ENCODE assay signal across 1 cellular context in genomic region chr17:78316867-78317816, GRCh38.
TF ChIP-seq lines count a peak whose summit lies in the region.

No MANE protein-coding gene starts in this region.

TF ChIP-seq in HEK293, 187 proteins besides CTCF, POLR2A, EP300 and RAD21 (continued from another document):
- no peak for TF ChIP-seq ZNF654 (tag by site-specific recombination; IDR thresholded peaks at IDR 0.05; ENCODE audit: low read depth)
- TF ChIP-seq ZNF843 (tag by site-specific recombination; IDR thresholded peaks at IDR 0.05) = no peak
- no peak for TF ChIP-seq ZNF223 (tag by site-specific recombination; IDR thresholded peaks at IDR 0.05)
- no peak for TF ChIP-seq OVOL3 (tag by site-specific recombination; IDR thresholded peaks at IDR 0.05)
- TF ChIP-seq ZNF530 (tag by site-specific recombination; IDR thresholded peaks at IDR 0.05; ENCODE audit: low read depth) = no peak
- TF ChIP-seq, protein P1, sequence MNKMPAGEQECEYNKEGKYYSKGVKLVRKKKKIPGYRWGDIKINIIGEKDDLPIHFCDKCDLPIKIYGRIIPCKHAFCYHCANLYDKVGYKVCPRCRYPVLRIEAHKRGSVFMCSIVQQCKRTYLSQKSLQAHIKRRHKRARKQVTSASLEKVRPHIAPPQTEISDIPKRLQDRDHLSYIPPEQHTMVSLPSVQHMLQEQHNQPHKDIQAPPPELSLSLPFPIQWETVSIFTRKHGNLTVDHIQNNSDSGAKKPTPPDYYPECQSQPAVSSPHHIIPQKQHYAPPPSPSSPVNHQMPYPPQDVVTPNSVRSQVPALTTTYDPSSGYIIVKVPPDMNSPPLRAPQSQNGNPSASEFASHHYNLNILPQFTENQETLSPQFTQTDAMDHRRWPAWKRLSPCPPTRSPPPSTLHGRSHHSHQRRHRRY (tag by site-specific recombination; IDR thresholded peaks at IDR 0.05) = no peak
- peak; percentile 47; the same call in 1 of the 2 replicates for TF ChIP-seq SP2 (tag by site-specific recombination; IDR thresholded peaks at IDR 0.05)
- TF ChIP-seq ZNF112 (tag by site-specific recombination; IDR thresholded peaks at IDR 0.05) = no peak
- TF ChIP-seq, protein P2, sequence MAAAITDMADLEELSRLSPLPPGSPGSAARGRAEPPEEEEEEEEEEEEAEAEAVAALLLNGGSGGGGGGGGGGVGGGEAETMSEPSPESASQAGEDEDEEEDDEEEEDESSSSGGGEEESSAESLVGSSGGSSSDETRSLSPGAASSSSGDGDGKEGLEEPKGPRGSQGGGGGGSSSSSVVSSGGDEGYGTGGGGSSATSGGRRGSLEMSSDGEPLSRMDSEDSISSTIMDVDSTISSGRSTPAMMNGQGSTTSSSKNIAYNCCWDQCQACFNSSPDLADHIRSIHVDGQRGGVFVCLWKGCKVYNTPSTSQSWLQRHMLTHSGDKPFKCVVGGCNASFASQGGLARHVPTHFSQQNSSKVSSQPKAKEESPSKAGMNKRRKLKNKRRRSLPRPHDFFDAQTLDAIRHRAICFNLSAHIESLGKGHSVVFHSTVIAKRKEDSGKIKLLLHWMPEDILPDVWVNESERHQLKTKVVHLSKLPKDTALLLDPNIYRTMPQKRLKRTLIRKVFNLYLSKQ (tag by site-specific recombination; IDR thresholded peaks at IDR 0.05; ENCODE audit: borderline replicate concordance) = no peak
- TF ChIP-seq, protein P3, sequence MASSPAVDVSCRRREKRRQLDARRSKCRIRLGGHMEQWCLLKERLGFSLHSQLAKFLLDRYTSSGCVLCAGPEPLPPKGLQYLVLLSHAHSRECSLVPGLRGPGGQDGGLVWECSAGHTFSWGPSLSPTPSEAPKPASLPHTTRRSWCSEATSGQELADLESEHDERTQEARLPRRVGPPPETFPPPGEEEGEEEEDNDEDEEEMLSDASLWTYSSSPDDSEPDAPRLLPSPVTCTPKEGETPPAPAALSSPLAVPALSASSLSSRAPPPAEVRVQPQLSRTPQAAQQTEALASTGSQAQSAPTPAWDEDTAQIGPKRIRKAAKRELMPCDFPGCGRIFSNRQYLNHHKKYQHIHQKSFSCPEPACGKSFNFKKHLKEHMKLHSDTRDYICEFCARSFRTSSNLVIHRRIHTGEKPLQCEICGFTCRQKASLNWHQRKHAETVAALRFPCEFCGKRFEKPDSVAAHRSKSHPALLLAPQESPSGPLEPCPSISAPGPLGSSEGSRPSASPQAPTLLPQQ (tag by site-specific recombination; IDR thresholded peaks at IDR 0.05) = no peak
- TF ChIP-seq ZSCAN4 (tag by site-specific recombination; IDR thresholded peaks at IDR 0.05) = no peak
- peak; percentile 72 for TF ChIP-seq SP3 (tag by site-specific recombination; IDR thresholded peaks at IDR 0.05)
- TF ChIP-seq, protein P4, sequence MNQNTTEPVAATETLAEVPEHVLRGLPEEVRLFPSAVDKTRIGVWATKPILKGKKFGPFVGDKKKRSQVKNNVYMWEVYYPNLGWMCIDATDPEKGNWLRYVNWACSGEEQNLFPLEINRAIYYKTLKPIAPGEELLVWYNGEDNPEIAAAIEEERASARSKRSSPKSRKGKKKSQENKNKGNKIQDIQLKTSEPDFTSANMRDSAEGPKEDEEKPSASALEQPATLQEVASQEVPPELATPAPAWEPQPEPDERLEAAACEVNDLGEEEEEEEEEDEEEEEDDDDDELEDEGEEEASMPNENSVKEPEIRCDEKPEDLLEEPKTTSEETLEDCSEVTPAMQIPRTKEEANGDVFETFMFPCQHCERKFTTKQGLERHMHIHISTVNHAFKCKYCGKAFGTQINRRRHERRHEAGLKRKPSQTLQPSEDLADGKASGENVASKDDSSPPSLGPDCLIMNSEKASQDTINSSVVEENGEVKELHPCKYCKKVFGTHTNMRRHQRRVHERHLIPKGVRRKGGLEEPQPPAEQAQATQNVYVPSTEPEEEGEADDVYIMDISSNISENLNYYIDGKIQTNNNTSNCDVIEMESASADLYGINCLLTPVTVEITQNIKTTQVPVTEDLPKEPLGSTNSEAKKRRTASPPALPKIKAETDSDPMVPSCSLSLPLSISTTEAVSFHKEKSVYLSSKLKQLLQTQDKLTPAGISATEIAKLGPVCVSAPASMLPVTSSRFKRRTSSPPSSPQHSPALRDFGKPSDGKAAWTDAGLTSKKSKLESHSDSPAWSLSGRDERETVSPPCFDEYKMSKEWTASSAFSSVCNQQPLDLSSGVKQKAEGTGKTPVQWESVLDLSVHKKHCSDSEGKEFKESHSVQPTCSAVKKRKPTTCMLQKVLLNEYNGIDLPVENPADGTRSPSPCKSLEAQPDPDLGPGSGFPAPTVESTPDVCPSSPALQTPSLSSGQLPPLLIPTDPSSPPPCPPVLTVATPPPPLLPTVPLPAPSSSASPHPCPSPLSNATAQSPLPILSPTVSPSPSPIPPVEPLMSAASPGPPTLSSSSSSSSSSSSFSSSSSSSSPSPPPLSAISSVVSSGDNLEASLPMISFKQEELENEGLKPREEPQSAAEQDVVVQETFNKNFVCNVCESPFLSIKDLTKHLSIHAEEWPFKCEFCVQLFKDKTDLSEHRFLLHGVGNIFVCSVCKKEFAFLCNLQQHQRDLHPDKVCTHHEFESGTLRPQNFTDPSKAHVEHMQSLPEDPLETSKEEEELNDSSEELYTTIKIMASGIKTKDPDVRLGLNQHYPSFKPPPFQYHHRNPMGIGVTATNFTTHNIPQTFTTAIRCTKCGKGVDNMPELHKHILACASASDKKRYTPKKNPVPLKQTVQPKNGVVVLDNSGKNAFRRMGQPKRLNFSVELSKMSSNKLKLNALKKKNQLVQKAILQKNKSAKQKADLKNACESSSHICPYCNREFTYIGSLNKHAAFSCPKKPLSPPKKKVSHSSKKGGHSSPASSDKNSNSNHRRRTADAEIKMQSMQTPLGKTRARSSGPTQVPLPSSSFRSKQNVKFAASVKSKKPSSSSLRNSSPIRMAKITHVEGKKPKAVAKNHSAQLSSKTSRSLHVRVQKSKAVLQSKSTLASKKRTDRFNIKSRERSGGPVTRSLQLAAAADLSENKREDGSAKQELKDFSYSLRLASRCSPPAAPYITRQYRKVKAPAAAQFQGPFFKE (tag by site-specific recombination; IDR thresholded peaks at IDR 0.05; ENCODE audit: borderline replicate concordance) = no peak
- TF ChIP-seq ZNF776 (tag by site-specific recombination; IDR thresholded peaks at IDR 0.05; ENCODE audit: borderline replicate concordance) = no peak
- no peak for TF ChIP-seq ZNF830 (tag by site-specific recombination; IDR thresholded peaks at IDR 0.05; ENCODE audit: low read depth)
- TF ChIP-seq, protein P5, sequence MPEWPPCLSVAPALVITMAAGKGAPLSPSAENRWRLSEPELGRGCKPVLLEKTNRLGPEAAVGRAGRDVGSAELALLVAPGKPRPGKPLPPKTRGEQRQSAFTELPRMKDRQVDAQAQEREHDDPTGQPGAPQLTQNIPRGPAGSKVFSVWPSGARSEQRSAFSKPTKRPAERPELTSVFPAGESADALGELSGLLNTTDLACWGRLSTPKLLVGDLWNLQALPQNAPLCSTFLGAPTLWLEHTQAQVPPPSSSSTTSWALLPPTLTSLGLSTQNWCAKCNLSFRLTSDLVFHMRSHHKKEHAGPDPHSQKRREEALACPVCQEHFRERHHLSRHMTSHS (tag by site-specific recombination; IDR thresholded peaks at IDR 0.05) = no peak
- TF ChIP-seq ZNF514 (tag by site-specific recombination; IDR thresholded peaks at IDR 0.05) = no peak
- peak; percentile 41 for TF ChIP-seq GLIS1 (tag by site-specific recombination; IDR thresholded peaks at IDR 0.05)
- TF ChIP-seq ZNF266 (tag by site-specific recombination; IDR thresholded peaks at IDR 0.05; ENCODE audit: low read depth) = no peak
